In the genomic region with DNA sequence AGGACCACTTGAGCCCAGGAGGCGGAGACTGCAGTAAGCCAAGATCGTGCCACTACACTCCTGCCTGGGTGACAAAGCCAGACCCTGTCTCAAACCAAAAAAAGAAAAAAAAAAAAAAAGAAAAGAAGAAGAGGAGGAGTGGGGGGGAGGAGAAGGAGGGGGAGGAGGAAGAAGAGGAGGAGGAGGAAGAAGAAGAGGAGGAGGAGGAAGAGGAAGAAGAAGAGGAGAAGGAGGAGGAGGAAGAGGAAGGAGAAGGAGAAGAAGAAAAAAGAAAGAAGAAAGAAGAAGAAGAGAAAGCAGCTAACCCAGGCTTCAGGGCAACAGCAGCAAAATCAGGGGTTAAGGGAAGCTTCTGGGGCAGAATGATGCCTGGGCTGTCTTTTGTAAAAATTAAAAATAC, we compare ENCODE assay signal across 25 cellular contexts.
"Had no signal": no experiment of that assay in that cellular context is flagged by ENCODE, and none has a peak within 500 bp of the region (broad histone marks: within the 10 kb centered on the region; RNA-seq: fewer than 3 reads in every experiment).

No MANE protein-coding gene starts in this region.

- DNase-seq: colonic mucosa; cortex of kidney; dermis blood vessel endothelial cell; dorsolateral prefrontal cortex; effector CD4-positive, alpha-beta T cell; effector CD8-positive, alpha-beta T cell; effector memory CD4-positive, alpha-beta T cell; effector memory CD8-positive, alpha-beta T cell; endodermal cell; erythroblast; esophagus squamous epithelium; foreskin fibroblast; foreskin keratinocyte; foreskin melanocyte; gastrocnemius medialis; glutamatergic neuron; head of caudate nucleus; heart left ventricle; heart right ventricle had no signal

- H3K27ac ChIP-seq: colonic mucosa, coronary artery, dorsolateral prefrontal cortex, epithelial cell of prostate, esophagus muscularis mucosa, esophagus squamous epithelium, foreskin keratinocyte, gastrocnemius medialis, gastroesophageal sphincter, heart left ventricle, heart right ventricle, hepatocyte had no signal

- ATAC-seq: effector memory CD8-positive, alpha-beta T cell; esophagus mucosa; foreskin keratinocyte; gastrocnemius medialis; gastroesophageal sphincter; heart left ventricle; heart right ventricle had no signal

- H3K4me1 ChIP-seq: colonic mucosa, esophagus muscularis mucosa, esophagus squamous epithelium, foreskin keratinocyte, gastrocnemius medialis, gastroesophageal sphincter, heart left ventricle, heart right ventricle had no signal

- H3K4me3 ChIP-seq: colonic mucosa, coronary artery, dorsolateral prefrontal cortex, esophagus muscularis mucosa, esophagus squamous epithelium, gastrocnemius medialis, gastroesophageal sphincter, heart left ventricle, heart right ventricle, hepatocyte had no signal

- H3K9me3 ChIP-seq: colonic mucosa, esophagus muscularis mucosa, esophagus squamous epithelium, gastrocnemius medialis, gastroesophageal sphincter, heart left ventricle, heart right ventricle had no signal

- H3K36me3 ChIP-seq: colonic mucosa, esophagus muscularis mucosa, esophagus squamous epithelium, gastrocnemius medialis, gastroesophageal sphincter, heart left ventricle, heart right ventricle had no signal
